In the genomic region with DNA sequence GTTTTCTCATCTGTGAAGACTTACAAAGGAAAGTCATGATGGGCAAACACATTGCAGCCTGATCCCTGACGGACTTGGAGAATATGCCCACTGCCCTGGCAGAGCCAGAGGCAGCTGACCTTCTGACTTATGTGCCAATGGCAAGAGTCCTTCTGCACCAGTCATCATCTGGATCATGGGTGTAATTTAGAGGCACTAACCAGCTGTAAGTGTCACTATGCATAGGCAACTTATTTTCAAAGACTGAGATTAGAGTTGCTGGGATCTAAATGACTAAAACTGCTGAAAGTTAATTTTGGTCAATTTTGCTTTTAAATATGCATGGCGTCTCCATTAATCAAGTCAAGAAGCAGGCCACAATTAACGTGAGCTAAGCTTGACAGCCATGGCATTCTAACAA, we compare ENCODE assay signal across 15 cellular contexts.
DNase-seq lines count a peak whose midpoint lies in the region; ATAC-seq and TF ChIP-seq lines count a peak whose summit lies in the region.
"Had no signal": no experiment of that assay in that cellular context is flagged by ENCODE, and none has a peak within 500 bp of the region (broad histone marks: within the 10 kb centered on the region; RNA-seq: fewer than 3 reads in every experiment).

No MANE protein-coding gene starts in this region.

- no peak for DNase-seq in SIG-M5 treated with dmso at 0.1 percent for 504 hours (lab: John Stamatoyannopoulos, UW; ENCODE audit: unreplicated experiment)
- no peak for DNase-seq in osteocyte (ENCODE audit: extremely low spot score, unreplicated experiment)
- no peak for DNase-seq in DMS79 treated with DMSO at 0.1 percent for 48 hours (lab: John Stamatoyannopoulos, UW)
- DNase-seq: ACHN; Caco-2; CD4-positive, alpha-beta T cell; GDM1; GOT3; H7; HFFc6 had no signal

- no peaks in the 10 kb centered on the region for H3K36me3 Mint-ChIP-seq in osteocyte (ENCODE audit: unreplicated experiment)

- ATAC-seq in GM18858 (IDR thresholded peaks at IDR 0.05; ENCODE audit: unreplicated experiment) (peak; percentile 52), GM19455 (IDR thresholded peaks at IDR 0.05; ENCODE audit: unreplicated experiment) (peak; percentile 71), HG03442 (IDR thresholded peaks at IDR 0.05; ENCODE audit: unreplicated experiment) (peak; percentile 53)
- ATAC-seq in activated CD4-positive, CD25-positive, alpha-beta regulatory T cell treated with anti-CD3 and anti-CD28 coated beads, Interleukin-2, amount 50 U/mL, for 24 hours = no peak
- ATAC-seq: HCT116 had no signal

- H3K4me1 Mint-ChIP-seq in osteocyte (ENCODE audit: unreplicated experiment) = no peaks in the 10 kb centered on the region

- no peak for TF ChIP-seq CTCF in osteocyte (IDR thresholded peaks at IDR 0.05)

- H3K4me3 Mint-ChIP-seq in osteocyte (ENCODE audit: unreplicated experiment) = no peak overlapping the region
- H3K4me3 Mint-ChIP-seq: CD4-positive, alpha-beta T cell; HFFc6 had no signal

- no peak overlapping the region for H3K27ac Mint-ChIP-seq in osteocyte (ENCODE audit: unreplicated experiment)
- H3K27ac Mint-ChIP-seq: CD4-positive, alpha-beta T cell; HFFc6 had no signal

- no peaks in the 10 kb centered on the region for H3K9me3 Mint-ChIP-seq in osteocyte (ENCODE audit: unreplicated experiment)
- H3K9me3 Mint-ChIP-seq: CD4-positive, alpha-beta T cell had no signal

- peaks cover 33% of the 10 kb centered on the region for H3K27me3 Mint-ChIP-seq in osteocyte (ENCODE audit: unreplicated experiment)

Comparison
In these comparisons a context has a peak if more than half of its experiments do, and no peak if none do; other contexts are left out.
1. ATAC-seq: peak in GM18858 (single experiment), GM19455 (single experiment) and HG03442 (single experiment); none in activated CD4-positive, CD25-positive, alpha-beta regulatory T cell treated with anti-CD3 and anti-CD28 coated beads, Interleukin-2, amount 50 U/mL, for 24 hours (0 of 2).